ENCODE assay signal across 32 cellular contexts in genomic region chr3:120298996-120299395, GRCh38. TPM values are rescaled to one million over a fixed set of nuclear protein-coding genes. Genes with fewer than 3 reads are reported as not detected.
"Had no signal": no experiment of that assay in that cellular context is flagged by ENCODE, and none has a peak within 500 bp of the region (broad histone marks: within the 10 kb centered on the region; RNA-seq: fewer than 3 reads in every experiment).

No MANE protein-coding gene starts in this region.

- H3K9me3 ChIP-seq: adrenal gland, ascending aorta had no signal

- H3K27ac ChIP-seq: adrenal gland, ascending aorta, body of pancreas, brain microvascular endothelial cell, breast epithelium, cardiac muscle cell had no signal

- DNase-seq: activated effector memory CD4-positive, alpha-beta T cell treated with anti-CD3 and anti-CD28 coated beads, Interleukin-2, amount 50 U/mL, for 16 hours; activated effector memory CD4-positive, alpha-beta T cell treated with Interleukin-2 at 50 U/mL for 16 hours; activated gamma-delta T cell; activated gamma-delta T cell treated with Interleukin-2 at 50 U/mL for 16 hours; activated naive CD4-positive, alpha-beta T cell; activated naive CD4-positive, alpha-beta T cell treated with anti-CD3 and anti-CD28 coated beads for 36 hours; activated naive CD4-positive, alpha-beta T cell treated with anti-CD3 and anti-CD28 coated beads, Interleukin-2, amount 10 ng/mL, durations not matched to agents 7 days and 5 days; activated naive CD4-positive, alpha-beta T cell treated with anti-CD3 and anti-CD28 coated beads, Interleukin-2, amount 50 U/mL, for 16 hours; activated naive CD4-positive, alpha-beta T cell treated with Interleukin-2 at 50 U/mL for 16 hours; activated naive CD8-positive, alpha-beta T cell treated with anti-CD3 and anti-CD28 coated beads for 36 hours; activated naive CD8-positive, alpha-beta T cell treated with anti-CD3 and anti-CD28 coated beads, Interleukin-2, amount 10 ng/mL, durations not matched to agents 7 days and 5 days; activated naive CD8-positive, alpha-beta T cell treated with anti-CD3 and anti-CD28 coated beads, Interleukin-2, amount 50 U/mL, for 24 hours; activated T-cell treated with anti-CD3 and anti-CD28 coated beads, Interleukin-2, amount 50 U/mL, for 1 hour; activated T-cell treated with anti-CD3 and anti-CD28 coated beads, Interleukin-2, amount 50 U/mL, for 24 hours; activated T-cell treated with anti-CD3 and anti-CD28 coated beads, Interleukin-2, amount 50 U/mL, for 4 hours; activated T-cell treated with anti-CD3 and anti-CD28 coated beads, Interleukin-2, amount 50 U/mL, for 48 hours; activated T-cell treated with anti-CD3 and anti-CD28 coated beads, Interleukin-2, amount 50 U/mL, for 72 hours; adrenal gland; amniotic stem cell; amygdala; anterior cingulate cortex; aorta; body of pancreas; brain microvascular endothelial cell; caudate nucleus; central memory CD4-positive, alpha-beta T cell; cerebellar nuclear complex had no signal

- H3K36me3 ChIP-seq: adrenal gland, ascending aorta, brain microvascular endothelial cell, breast epithelium, cardiac muscle cell had no signal

- H3K4me1 ChIP-seq: ascending aorta, body of pancreas, breast epithelium had no signal

- H3K27me3 ChIP-seq: adrenal gland, ascending aorta, body of pancreas, brain microvascular endothelial cell, breast epithelium, cardiac muscle cell had no signal

- H3K4me3 ChIP-seq: adrenal gland, ascending aorta, body of pancreas, breast epithelium, cardiac muscle cell had no signal

RNA-seq across cellular contexts. Expression of gene GPR156, which starts 14.0 kb away (rescaled TPM):
- total RNA-seq: activated naive CD4-positive, alpha-beta T cell treated with anti-CD3 and anti-CD28 coated beads for 36 hours; activated naive CD4-positive, alpha-beta T cell treated with anti-CD3 and anti-CD28 coated beads, Interleukin-2, amount 50 U/mL, for 72 hours; activated naive CD8-positive, alpha-beta T cell treated with anti-CD3 and anti-CD28 coated beads, Interleukin-2, amount 10 ng/mL, durations not matched to agents 7 days and 5 days; activated T-cell treated with anti-CD3 and anti-CD28 coated beads, Interleukin-2, amount 50 U/mL, for 72 hours; activated T-helper 2 cell treated with anti-CD3 and anti-CD28 coated beads, Interferon-gamma antibody, Interleukin-2, Interleukin-4, amounts not matched to agents 10 μg/mL and 5 μg/mL and 100 μg/mL, durations not matched to agents 14 hours and 24 hours and 36 hours; ascending aorta; body of pancreas had no signal
- polyA plus RNA-seq: aorta, cardiac muscle cell had no signal
